In the genomic region with DNA sequence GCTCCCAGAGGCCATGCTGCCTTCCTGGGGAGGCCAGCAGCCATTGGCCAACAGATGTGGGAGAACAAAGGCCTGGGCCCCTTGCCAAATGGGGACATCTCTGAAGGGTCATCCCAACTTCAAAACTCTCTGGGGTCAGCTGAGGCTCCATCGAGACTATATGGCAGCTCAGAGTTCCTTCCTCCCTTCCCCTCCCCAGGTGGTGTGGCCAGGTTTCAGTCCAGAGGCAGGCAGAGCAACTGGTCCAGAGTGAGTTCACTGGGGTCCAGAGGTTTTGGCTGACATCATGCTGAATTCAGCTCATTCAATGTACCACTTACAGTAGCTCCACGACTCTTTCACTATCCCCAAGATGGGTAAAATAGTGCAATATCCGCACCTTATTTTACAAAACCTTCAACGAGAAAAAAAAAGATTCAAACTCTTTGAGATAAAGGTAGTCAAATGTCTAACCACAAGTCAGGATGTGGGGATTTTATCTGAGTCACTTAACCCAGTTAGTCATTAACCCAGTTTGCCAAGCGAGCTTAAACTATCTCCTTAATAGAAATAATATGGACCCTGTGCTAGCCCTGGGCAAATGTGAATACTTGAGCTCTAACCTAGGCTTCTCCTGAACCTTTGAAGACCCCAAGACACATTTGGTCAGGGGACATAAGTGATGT, we compare ENCODE assay signal across 1 cellular context.
TF ChIP-seq lines count a peak whose summit lies in the region.

No MANE protein-coding gene starts in this region.

TF ChIP-seq in WTC11, 78 proteins besides CTCF, POLR2A, EP300 and RAD21 (continued from another document):
- TF ChIP-seq, protein P1, sequence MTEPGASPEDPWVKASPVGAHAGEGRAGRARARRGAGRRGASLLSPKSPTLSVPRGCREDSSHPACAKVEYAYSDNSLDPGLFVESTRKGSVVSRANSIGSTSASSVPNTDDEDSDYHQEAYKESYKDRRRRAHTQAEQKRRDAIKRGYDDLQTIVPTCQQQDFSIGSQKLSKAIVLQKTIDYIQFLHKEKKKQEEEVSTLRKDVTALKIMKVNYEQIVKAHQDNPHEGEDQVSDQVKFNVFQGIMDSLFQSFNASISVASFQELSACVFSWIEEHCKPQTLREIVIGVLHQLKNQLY (CRISPR knock-in tag; IDR thresholded peaks at IDR 0.05), result no peak
- TF ChIP-seq SMAD3 (CRISPR knock-in tag; IDR thresholded peaks at IDR 0.05; ENCODE audit: borderline replicate concordance), result no peak
- TF ChIP-seq, protein P2, sequence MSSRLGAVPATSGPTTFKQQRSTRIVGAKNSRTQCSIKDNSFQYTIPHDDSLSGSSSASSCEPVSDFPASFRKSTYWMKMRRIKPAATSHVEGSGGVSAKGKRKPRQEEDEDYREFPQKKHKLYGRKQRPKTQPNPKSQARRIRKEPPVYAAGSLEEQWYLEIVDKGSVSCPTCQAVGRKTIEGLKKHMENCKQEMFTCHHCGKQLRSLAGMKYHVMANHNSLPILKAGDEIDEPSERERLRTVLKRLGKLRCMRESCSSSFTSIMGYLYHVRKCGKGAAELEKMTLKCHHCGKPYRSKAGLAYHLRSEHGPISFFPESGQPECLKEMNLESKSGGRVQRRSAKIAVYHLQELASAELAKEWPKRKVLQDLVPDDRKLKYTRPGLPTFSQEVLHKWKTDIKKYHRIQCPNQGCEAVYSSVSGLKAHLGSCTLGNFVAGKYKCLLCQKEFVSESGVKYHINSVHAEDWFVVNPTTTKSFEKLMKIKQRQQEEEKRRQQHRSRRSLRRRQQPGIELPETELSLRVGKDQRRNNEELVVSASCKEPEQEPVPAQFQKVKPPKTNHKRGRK (CRISPR knock-in tag; IDR thresholded peaks at IDR 0.05; ENCODE audit: borderline replicate concordance), result no peak
- no peak for TF ChIP-seq ZNF671 (CRISPR knock-in tag; IDR thresholded peaks at IDR 0.05)
TF ChIP-seq in WTC11: peak in this region for 0.
